11 cellular contexts compared by ENCODE assay signal in genomic region chr19:46014534-46014933, GRCh38. TPM values are rescaled to one million over a fixed set of nuclear protein-coding genes. Genes with fewer than 3 reads are reported as not detected.
DNase-seq lines count a peak whose midpoint lies in the region; ATAC-seq and TF ChIP-seq lines count a peak whose summit lies in the region.
"Had no signal": no experiment of that assay in that cellular context is flagged by ENCODE, and none has a peak within 500 bp of the region (broad histone marks: within the 10 kb centered on the region; RNA-seq: fewer than 3 reads in every experiment).

No MANE protein-coding gene starts in this region.

- ATAC-seq in CD4-positive, alpha-beta T cell (ENCODE audit: poor library complexity), result no peak
- ATAC-seq in omental fat pad (ENCODE audit: low FRiP score), result peak; percentile 1
- no peak for ATAC-seq in GM18517 (IDR thresholded peaks at IDR 0.05; ENCODE audit: unreplicated experiment)
- ATAC-seq in GM21515 (IDR thresholded peaks at IDR 0.05; ENCODE audit: unreplicated experiment), result no peak

- intact Hi-C loops in CD4-positive, alpha-beta T cell (cut with DNase I, micrococcal nuclease), result loop anchor here in 1 of 2 experiments (10.0 kb wide), 1 partner anchor 240 kb away; no protein-coding TSS in a partner anchor

- H3K4me1 ChIP-seq in esophagus (ENCODE audit: control insufficient read depth in 2 of 2, insufficient read depth in 2 of 2, low read length in 1 of 2), result peaks cover 12 to 13% of the 10 kb centered on the region in 2 donors

- 34 to 38% methylated on average over 8 of the region's 8 CpGs for WGBS in esophagus, 2 donors

- peaks cover 21% of the 10 kb centered on the region for H3K4me1 Mint-ChIP-seq in CD4-positive, alpha-beta T cell (ENCODE audit: low read depth)

- no peaks in the 10 kb centered on the region for H3K9me3 Mint-ChIP-seq in CD4-positive, alpha-beta T cell

- H3K27me3 Mint-ChIP-seq in CD4-positive, alpha-beta T cell, result peaks cover 14% of the 10 kb centered on the region

- POLR2A ChIA-PET in CD4-positive, alpha-beta T cell (lab: Charles Lee), result no interaction called here

- H3K4me3 Mint-ChIP-seq in CD4-positive, alpha-beta T cell, result peak overlapping the region; percentile 55

- TF ChIP-seq CTCF in CD4-positive, alpha-beta T cell (IDR thresholded peaks at IDR 0.05), result no peak
- no peak for TF ChIP-seq CTCF in omental fat pad (IDR thresholded peaks at IDR 0.05)

- H3K27me3 ChIP-seq in CD4-positive, alpha-beta T cell (ENCODE audit: control insufficient read depth, insufficient read depth, low read length), result peaks cover 8% of the 10 kb centered on the region
- no peaks in the 10 kb centered on the region for H3K27me3 ChIP-seq in esophagus (ENCODE audit: control insufficient read depth in 1 of 2, insufficient read depth in 2 of 2, low read length in 2 of 2)

- peaks cover 0 to 2% of the 10 kb centered on the region in 2 donors for H3K36me3 ChIP-seq in esophagus (ENCODE audit: control insufficient read depth in 2 of 2, insufficient read depth in 2 of 2, low read length in 1 of 2)

- no peak overlapping the region for H3K27ac ChIP-seq in CD4-positive, alpha-beta T cell (ENCODE audit: low read depth, low read length)
- H3K27ac ChIP-seq in esophagus (ENCODE audit: low read depth in 2 of 2, low read length in 1 of 2), result no peak overlapping the region
- H3K27ac ChIP-seq: sigmoid colon had no signal

- H3K9me3 ChIP-seq in CD4-positive, alpha-beta T cell (ENCODE audit: control insufficient read depth, low read length), result no peaks in the 10 kb centered on the region
- no peaks in the 10 kb centered on the region for H3K9me3 ChIP-seq in esophagus (ENCODE audit: control insufficient read depth in 2 of 2, insufficient read depth in 1 of 2, low read depth in 1 of 2, low read length in 1 of 2)
- H3K9me3 ChIP-seq: sigmoid colon had no signal

- peaks cover 17% of the 10 kb centered on the region for H3K36me3 Mint-ChIP-seq in CD4-positive, alpha-beta T cell (ENCODE audit: low read depth)

- CTCF ChIA-PET in CD4-positive, alpha-beta T cell (lab: Charles Lee), result no interaction called here

- DNase-seq in CD4-positive, alpha-beta T cell, result no peak
- DNase-seq in NCI-H748 (lab: John Stamatoyannopoulos, UW; ENCODE audit: unreplicated experiment) (peak; percentile 62), omental fat pad (ENCODE audit: low spot score) (no peak), NCI-H2029 treated with DMSO at 0.1 percent for 48 hours (lab: John Stamatoyannopoulos, UW) (no peak)
- no peak for DNase-seq in activated CD8-positive, alpha-beta memory T cell treated with anti-CD3 and anti-CD28 coated beads, Interleukin-2, amount 50 U/mL, for 4 hours
- DNase-seq: sigmoid colon had no signal

- H3K4me3 ChIP-seq in esophagus (ENCODE audit: low read depth in 1 of 2, low read length in 2 of 2), result peak overlapping the region; percentile 44 to 46

- H3K27ac Mint-ChIP-seq in CD4-positive, alpha-beta T cell, result no peak overlapping the region

RNA-seq across cellular contexts. Expression of gene PGLYRP1, which starts 8.3 kb away (rescaled TPM):
- total RNA-seq in CD4-positive, alpha-beta T cell, result not detected
- polyA plus RNA-seq in esophagus, result not detected
- not detected for total RNA-seq in omental fat pad
- total RNA-seq: glomerular endothelial cell; sigmoid colon; T-helper 1 cell treated with Interleukin-12 subunit alpha and Interleukin-12 subunit beta and Interleukin-4 antibody, amounts not matched to agents 30 ng/mL and 1 ng/mL, for 36 hours had no signal

RNA-seq across cellular contexts. Expression of gene CCDC61, which starts 19.3 kb away (rescaled TPM):
- 1 to 10 TPM; 4.9 to 6.6 TPM for total RNA-seq in CD4-positive, alpha-beta T cell
- 10 to 100 TPM in 1 of 2 donors, 1 to 10 TPM in 1; 8.1 to 12.3 TPM for polyA plus RNA-seq in esophagus
- total RNA-seq in omental fat pad, result 10 to 100 TPM in 1 of 4 donors, 1 to 10 TPM in 3; 3.6 to 10.4 (median 6.1) TPM

RNA-seq across cellular contexts. Expression of gene IGFL4, which starts 26.3 kb away (rescaled TPM):
- total RNA-seq in CD4-positive, alpha-beta T cell, result not detected
- under 1 TPM; 0.02 to 0.16 TPM for polyA plus RNA-seq in esophagus
- not detected for total RNA-seq in omental fat pad
- total RNA-seq: glomerular endothelial cell; sigmoid colon; T-helper 1 cell treated with Interleukin-12 subunit alpha and Interleukin-12 subunit beta and Interleukin-4 antibody, amounts not matched to agents 30 ng/mL and 1 ng/mL, for 36 hours had no signal
- polyA plus RNA-seq: sigmoid colon had no signal

RNA-seq across cellular contexts. Expression of gene NOVA2, which starts 40.9 kb away (rescaled TPM):
- not detected for total RNA-seq in CD4-positive, alpha-beta T cell
- polyA plus RNA-seq in esophagus, result 1 to 10 TPM in 1 of 2 donors, under 1 TPM in 1; 0.31 to 1.0 TPM
- 10 to 100 TPM in 1 of 4 donors, 1 to 10 TPM in 2, under 1 TPM in 1; 0.74 to 10.9 (median 3.8) TPM for total RNA-seq in omental fat pad
